Comparison of ENCODE assay signal across 30 cellular contexts in genomic region chr7:126140858-126141491, GRCh38.
"Had no signal": no experiment of that assay in that cellular context is flagged by ENCODE, and none has a peak within 500 bp of the region (broad histone marks: within the 10 kb centered on the region; RNA-seq: fewer than 3 reads in every experiment).

No MANE protein-coding gene starts in this region.

- ATAC-seq: activated naive CD4-positive, alpha-beta T cell treated with anti-CD3 and anti-CD28 coated beads, Interleukin-2, amount 50 U/mL, for 72 hours; activated T-cell treated with anti-CD3 and anti-CD28 coated beads, Interleukin-2, amount 50 U/mL, for 72 hours; esophagus mucosa; WTC11 had no signal

- FAIRE-seq: endometrium, endothelial cell of umbilical vein had no signal

- H3K4me3 ChIP-seq: ascending aorta, breast epithelium, cardiac muscle cell, colonic mucosa had no signal

- DNase-seq: activated CD4-positive, alpha-beta memory T cell treated with anti-CD3 and anti-CD28 coated beads, Interleukin-2, amount 10 ng/mL, durations not matched to agents 7 days and 5 days; activated CD4-positive, alpha-beta T cell treated with anti-CD3 and anti-CD28 coated beads for 1 hour; activated CD4-positive, alpha-beta T cell treated with anti-CD3 and anti-CD28 coated beads for 4 hours; activated CD4-positive, alpha-beta T cell treated with anti-CD3 and anti-CD28 coated beads, Interleukin-2, amount 10 ng/mL, durations not matched to agents 7 days and 5 days; activated CD4-positive, alpha-beta T cell treated with anti-CD3 and anti-CD28 coated beads, Interleukin-2, amount 50 U/mL, for 4 hours; activated CD8-positive, alpha-beta memory T cell treated with anti-CD3 and anti-CD28 coated beads, Interleukin-2, amount 50 U/mL, for 48 hours; activated gamma-delta T cell; activated naive CD4-positive, alpha-beta T cell; activated naive CD4-positive, alpha-beta T cell treated with anti-CD3 and anti-CD28 coated beads, Interleukin-2, amount 10 ng/mL, durations not matched to agents 7 days and 5 days; activated naive CD8-positive, alpha-beta T cell treated with anti-CD3 and anti-CD28 coated beads, Interleukin-2, amount 10 ng/mL, durations not matched to agents 7 days and 5 days; activated T-cell treated with anti-CD3 and anti-CD28 coated beads for 4 hours; activated T-cell treated with anti-CD3 and anti-CD28 coated beads, Interleukin-2, amount 50 U/mL, for 24 hours; activated T-cell treated with anti-CD3 and anti-CD28 coated beads, Interleukin-2, amount 50 U/mL, for 72 hours; central memory CD4-positive, alpha-beta T cell; cerebellar nuclear complex; colonic mucosa; effector CD8-positive, alpha-beta T cell; foreskin fibroblast; head of caudate nucleus; T-helper 2 cell had no signal

- H3K9me3 ChIP-seq: ascending aorta, breast epithelium, colonic mucosa had no signal

- H3K27me3 ChIP-seq: ascending aorta, breast epithelium, cardiac muscle cell, colonic mucosa had no signal

- H3K4me1 ChIP-seq: ascending aorta, breast epithelium, colonic mucosa had no signal

- H3K36me3 ChIP-seq: ascending aorta, breast epithelium, cardiac muscle cell, colonic mucosa had no signal

- H3K27ac ChIP-seq: ascending aorta, breast epithelium, cardiac muscle cell, colonic mucosa, epithelial cell of prostate, VCaP had no signal
